1 cellular context compared by ENCODE assay signal in the genomic region with DNA sequence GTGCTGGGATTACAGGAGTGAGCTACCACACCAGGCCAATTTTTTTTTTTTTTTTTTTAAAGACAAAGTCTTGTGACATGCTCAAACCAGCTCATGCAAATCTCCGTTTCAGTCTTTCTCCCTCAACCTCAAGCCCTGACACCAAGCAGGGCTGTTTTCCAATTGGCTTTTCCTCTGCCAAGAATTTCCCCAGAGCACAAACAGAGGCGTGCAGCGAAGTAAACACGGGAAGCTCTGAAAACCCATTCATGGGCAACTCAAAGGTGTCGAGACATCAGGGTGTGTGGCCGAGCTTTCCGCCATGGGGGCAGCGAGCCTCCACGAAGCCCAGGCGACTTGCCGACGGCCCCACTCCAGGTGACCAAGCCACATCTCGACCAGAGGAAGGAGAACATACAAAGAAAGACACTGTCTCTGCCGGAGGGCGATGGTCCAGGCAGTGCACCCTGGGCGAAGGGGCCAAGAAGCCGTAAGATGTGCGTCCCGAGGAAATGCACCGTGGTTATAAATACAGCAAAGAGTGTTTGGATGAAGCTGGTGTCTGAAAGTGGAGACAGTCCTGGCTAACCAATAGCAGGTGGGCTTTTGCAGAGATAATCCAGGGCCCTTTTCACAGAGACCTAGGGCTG.
A peak's percentile ranks its signal among the peaks of the same experiment; 100 is the strongest.
TF ChIP-seq lines count a peak whose summit lies in the region.

No MANE protein-coding gene starts in this region.

TF ChIP-seq in HepG2, 621 proteins besides CTCF, POLR2A, EP300 and RAD21 (continued from another document and continues in another):
- TF ChIP-seq, protein P1, sequence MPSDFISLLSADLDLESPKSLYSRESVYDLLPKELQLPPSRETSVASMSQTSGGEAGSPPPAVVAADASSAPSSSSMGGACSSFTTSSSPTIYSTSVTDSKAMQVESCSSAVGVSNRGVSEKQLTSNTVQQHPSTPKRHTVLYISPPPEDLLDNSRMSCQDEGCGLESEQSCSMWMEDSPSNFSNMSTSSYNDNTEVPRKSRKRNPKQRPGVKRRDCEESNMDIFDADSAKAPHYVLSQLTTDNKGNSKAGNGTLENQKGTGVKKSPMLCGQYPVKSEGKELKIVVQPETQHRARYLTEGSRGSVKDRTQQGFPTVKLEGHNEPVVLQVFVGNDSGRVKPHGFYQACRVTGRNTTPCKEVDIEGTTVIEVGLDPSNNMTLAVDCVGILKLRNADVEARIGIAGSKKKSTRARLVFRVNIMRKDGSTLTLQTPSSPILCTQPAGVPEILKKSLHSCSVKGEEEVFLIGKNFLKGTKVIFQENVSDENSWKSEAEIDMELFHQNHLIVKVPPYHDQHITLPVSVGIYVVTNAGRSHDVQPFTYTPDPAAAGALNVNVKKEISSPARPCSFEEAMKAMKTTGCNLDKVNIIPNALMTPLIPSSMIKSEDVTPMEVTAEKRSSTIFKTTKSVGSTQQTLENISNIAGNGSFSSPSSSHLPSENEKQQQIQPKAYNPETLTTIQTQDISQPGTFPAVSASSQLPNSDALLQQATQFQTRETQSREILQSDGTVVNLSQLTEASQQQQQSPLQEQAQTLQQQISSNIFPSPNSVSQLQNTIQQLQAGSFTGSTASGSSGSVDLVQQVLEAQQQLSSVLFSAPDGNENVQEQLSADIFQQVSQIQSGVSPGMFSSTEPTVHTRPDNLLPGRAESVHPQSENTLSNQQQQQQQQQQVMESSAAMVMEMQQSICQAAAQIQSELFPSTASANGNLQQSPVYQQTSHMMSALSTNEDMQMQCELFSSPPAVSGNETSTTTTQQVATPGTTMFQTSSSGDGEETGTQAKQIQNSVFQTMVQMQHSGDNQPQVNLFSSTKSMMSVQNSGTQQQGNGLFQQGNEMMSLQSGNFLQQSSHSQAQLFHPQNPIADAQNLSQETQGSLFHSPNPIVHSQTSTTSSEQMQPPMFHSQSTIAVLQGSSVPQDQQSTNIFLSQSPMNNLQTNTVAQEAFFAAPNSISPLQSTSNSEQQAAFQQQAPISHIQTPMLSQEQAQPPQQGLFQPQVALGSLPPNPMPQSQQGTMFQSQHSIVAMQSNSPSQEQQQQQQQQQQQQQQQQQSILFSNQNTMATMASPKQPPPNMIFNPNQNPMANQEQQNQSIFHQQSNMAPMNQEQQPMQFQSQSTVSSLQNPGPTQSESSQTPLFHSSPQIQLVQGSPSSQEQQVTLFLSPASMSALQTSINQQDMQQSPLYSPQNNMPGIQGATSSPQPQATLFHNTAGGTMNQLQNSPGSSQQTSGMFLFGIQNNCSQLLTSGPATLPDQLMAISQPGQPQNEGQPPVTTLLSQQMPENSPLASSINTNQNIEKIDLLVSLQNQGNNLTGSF (CRISPR knock-in tag; IDR thresholded peaks at IDR 0.05) = no peak
- TF ChIP-seq SPEN (CRISPR knock-in tag; IDR thresholded peaks at IDR 0.05; ENCODE audit: low read depth) (no peak), CREB1 (IDR thresholded peaks at IDR 0.05) (no peak), CREB1 (CRISPR knock-in tag; IDR thresholded peaks at IDR 0.05) (no peak), POLR2G (IDR thresholded peaks at IDR 0.05; ENCODE audit: low read depth, low read length) (no peak), ZC3H13 (CRISPR knock-in tag; IDR thresholded peaks at IDR 0.05) (no peak), MATR3 (CRISPR knock-in tag; IDR thresholded peaks at IDR 0.05) (no peak), PHF8 (CRISPR knock-in tag; IDR thresholded peaks at IDR 0.05) (no peak), ZNF790 (CRISPR knock-in tag; IDR thresholded peaks at IDR 0.05; ENCODE audit: borderline replicate concordance) (no peak), ZNF431 (CRISPR knock-in tag; IDR thresholded peaks at IDR 0.05; ENCODE audit: borderline replicate concordance, low read depth) (0 out of 2 replicates have a peak, but pooled peaks have one; percentile 34), TAF15 (IDR thresholded peaks at IDR 0.05; ENCODE audit: low read depth, low read length, poor library complexity, severe bottlenecking) (no peak), ZNF550 (CRISPR knock-in tag; IDR thresholded peaks at IDR 0.05; ENCODE audit: borderline replicate concordance) (no peak), MIXL1 (CRISPR knock-in tag; IDR thresholded peaks at IDR 0.05) (no peak), NFIC (IDR thresholded peaks at IDR 0.05; ENCODE audit: low read length) (no peak), MBD4 (IDR thresholded peaks at IDR 0.05; ENCODE audit: borderline replicate concordance, low read length) (no peak), LCORL (IDR thresholded peaks at IDR 0.05) (no peak), LCORL (CRISPR knock-in tag; IDR thresholded peaks at IDR 0.05) (no peak), HMGA1 (CRISPR knock-in tag; conservative IDR thresholded peaks at IDR 0.05) (no peak), MED1 (CRISPR knock-in tag; IDR thresholded peaks at IDR 0.05) (0 out of 2 replicates have a peak, but pooled peaks have one; percentile 18), ZNF577 (CRISPR knock-in tag; IDR thresholded peaks at IDR 0.05; ENCODE audit: borderline replicate concordance, low read depth) (no peak)
- TF ChIP-seq, protein P2, sequence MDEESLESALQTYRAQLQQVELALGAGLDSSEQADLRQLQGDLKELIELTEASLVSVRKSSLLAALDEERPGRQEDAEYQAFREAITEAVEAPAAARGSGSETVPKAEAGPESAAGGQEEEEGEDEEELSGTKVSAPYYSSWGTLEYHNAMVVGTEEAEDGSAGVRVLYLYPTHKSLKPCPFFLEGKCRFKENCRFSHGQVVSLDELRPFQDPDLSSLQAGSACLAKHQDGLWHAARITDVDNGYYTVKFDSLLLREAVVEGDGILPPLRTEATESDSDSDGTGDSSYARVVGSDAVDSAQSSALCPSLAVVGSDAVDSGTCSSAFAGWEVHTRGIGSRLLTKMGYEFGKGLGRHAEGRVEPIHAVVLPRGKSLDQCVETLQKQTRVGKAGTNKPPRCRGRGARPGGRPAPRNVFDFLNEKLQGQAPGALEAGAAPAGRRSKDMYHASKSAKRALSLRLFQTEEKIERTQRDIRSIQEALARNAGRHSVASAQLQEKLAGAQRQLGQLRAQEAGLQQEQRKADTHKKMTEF (CRISPR knock-in tag; IDR thresholded peaks at IDR 0.05) = no peak
- TF ChIP-seq, protein P3, sequence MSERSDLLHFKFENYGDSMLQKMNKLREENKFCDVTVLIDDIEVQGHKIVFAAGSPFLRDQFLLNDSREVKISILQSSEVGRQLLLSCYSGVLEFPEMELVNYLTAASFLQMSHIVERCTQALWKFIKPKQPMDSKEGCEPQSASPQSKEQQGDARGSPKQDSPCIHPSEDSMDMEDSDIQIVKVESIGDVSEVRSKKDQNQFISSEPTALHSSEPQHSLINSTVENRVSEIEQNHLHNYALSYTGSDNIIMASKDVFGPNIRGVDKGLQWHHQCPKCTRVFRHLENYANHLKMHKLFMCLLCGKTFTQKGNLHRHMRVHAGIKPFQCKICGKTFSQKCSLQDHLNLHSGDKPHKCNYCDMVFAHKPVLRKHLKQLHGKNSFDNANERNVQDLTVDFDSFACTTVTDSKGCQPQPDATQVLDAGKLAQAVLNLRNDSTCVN (CRISPR knock-in tag; IDR thresholded peaks at IDR 0.05; ENCODE audit: borderline replicate concordance) = peak; percentile 62; the same call in 1 of the 2 replicates
- TF ChIP-seq, protein P4, sequence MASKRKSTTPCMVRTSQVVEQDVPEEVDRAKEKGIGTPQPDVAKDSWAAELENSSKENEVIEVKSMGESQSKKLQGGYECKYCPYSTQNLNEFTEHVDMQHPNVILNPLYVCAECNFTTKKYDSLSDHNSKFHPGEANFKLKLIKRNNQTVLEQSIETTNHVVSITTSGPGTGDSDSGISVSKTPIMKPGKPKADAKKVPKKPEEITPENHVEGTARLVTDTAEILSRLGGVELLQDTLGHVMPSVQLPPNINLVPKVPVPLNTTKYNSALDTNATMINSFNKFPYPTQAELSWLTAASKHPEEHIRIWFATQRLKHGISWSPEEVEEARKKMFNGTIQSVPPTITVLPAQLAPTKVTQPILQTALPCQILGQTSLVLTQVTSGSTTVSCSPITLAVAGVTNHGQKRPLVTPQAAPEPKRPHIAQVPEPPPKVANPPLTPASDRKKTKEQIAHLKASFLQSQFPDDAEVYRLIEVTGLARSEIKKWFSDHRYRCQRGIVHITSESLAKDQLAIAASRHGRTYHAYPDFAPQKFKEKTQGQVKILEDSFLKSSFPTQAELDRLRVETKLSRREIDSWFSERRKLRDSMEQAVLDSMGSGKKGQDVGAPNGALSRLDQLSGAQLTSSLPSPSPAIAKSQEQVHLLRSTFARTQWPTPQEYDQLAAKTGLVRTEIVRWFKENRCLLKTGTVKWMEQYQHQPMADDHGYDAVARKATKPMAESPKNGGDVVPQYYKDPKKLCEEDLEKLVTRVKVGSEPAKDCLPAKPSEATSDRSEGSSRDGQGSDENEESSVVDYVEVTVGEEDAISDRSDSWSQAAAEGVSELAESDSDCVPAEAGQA (IDR thresholded peaks at IDR 0.05; ENCODE audit: low read depth) = no peak
- TF ChIP-seq, protein P4 (CRISPR knock-in tag; IDR thresholded peaks at IDR 0.05; ENCODE audit: borderline replicate concordance) = no peak
- TF ChIP-seq, protein P5, sequence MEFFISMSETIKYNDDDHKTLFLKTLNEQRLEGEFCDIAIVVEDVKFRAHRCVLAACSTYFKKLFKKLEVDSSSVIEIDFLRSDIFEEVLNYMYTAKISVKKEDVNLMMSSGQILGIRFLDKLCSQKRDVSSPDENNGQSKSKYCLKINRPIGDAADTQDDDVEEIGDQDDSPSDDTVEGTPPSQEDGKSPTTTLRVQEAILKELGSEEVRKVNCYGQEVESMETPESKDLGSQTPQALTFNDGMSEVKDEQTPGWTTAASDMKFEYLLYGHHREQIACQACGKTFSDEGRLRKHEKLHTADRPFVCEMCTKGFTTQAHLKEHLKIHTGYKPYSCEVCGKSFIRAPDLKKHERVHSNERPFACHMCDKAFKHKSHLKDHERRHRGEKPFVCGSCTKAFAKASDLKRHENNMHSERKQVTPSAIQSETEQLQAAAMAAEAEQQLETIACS (CRISPR knock-in tag; IDR thresholded peaks at IDR 0.05) = no peak
- TF ChIP-seq, protein P6, sequence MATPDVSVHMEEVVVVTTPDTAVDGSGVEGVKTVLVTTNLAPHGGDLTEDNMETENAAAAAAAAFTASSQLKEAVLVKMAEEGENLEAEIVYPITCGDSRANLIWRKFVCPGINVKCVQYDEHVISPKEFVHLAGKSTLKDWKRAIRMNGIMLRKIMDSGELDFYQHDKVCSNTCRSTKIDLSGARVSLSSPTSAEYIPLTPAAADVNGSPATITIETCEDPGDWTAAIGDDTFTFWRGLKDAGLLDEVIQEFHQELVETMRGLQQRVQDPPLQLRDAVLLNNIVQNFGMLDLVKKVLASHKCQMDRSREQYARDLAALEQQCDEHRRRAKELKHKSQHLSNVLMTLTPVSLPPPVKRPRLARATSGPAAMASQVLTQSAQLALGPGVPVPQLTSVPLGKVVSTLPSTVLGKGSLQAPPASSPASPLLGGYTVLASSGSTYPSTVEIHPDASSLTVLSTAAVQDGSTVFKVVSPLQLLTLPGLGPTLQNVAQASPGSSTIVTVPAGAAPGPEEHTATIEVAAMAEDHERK (CRISPR knock-in tag; IDR thresholded peaks at IDR 0.05; ENCODE audit: low read depth) = no peak
- TF ChIP-seq, protein P7, sequence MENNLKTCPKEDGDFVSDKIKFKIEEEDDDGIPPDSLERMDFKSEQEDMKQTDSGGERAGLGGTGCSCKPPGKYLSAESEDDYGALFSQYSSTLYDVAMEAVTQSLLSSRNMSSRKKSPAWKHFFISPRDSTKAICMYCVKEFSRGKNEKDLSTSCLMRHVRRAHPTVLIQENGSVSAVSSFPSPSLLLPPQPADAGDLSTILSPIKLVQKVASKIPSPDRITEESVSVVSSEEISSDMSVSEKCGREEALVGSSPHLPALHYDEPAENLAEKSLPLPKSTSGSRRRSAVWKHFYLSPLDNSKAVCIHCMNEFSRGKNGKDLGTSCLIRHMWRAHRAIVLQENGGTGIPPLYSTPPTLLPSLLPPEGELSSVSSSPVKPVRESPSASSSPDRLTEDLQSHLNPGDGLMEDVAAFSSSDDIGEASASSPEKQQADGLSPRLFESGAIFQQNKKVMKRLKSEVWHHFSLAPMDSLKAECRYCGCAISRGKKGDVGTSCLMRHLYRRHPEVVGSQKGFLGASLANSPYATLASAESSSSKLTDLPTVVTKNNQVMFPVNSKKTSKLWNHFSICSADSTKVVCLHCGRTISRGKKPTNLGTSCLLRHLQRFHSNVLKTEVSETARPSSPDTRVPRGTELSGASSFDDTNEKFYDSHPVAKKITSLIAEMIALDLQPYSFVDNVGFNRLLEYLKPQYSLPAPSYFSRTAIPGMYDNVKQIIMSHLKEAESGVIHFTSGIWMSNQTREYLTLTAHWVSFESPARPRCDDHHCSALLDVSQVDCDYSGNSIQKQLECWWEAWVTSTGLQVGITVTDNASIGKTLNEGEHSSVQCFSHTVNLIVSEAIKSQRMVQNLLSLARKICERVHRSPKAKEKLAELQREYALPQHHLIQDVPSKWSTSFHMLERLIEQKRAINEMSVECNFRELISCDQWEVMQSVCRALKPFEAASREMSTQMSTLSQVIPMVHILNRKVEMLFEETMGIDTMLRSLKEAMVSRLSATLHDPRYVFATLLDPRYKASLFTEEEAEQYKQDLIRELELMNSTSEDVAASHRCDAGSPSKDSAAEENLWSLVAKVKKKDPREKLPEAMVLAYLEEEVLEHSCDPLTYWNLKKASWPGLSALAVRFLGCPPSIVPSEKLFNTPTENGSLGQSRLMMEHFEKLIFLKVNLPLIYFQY (CRISPR knock-in tag; IDR thresholded peaks at IDR 0.05; ENCODE audit: borderline replicate concordance) = no peak
